19 cellular contexts compared by ENCODE assay signal in genomic region chr9:129283290-129283691, GRCh38.
DNase-seq lines count a peak whose midpoint lies in the region; ATAC-seq, FAIRE-seq and TF ChIP-seq lines count a peak whose summit lies in the region.
"Had no signal": no experiment of that assay in that cellular context is flagged by ENCODE, and none has a peak within 500 bp of the region (broad histone marks: within the 10 kb centered on the region; RNA-seq: fewer than 3 reads in every experiment).

No MANE protein-coding gene starts in this region.

- no peaks in the 10 kb centered on the region for H3K27me3 Mint-ChIP-seq in activated CD8-positive, alpha-beta memory T cell treated with anti-CD3 and anti-CD28 coated beads, Interleukin-2, amount 10 ng/mL, durations not matched to agents 7 days and 5 days

- no peaks in the 10 kb centered on the region for H3K27me3 ChIP-seq in dorsolateral prefrontal cortex
- no peaks in the 10 kb centered on the region for H3K27me3 ChIP-seq in mononuclear cell (ENCODE audit: insufficient read depth, low read length)
- no peaks in the 10 kb centered on the region for H3K27me3 ChIP-seq in tibial artery

- intact Hi-C loops in dorsolateral prefrontal cortex (cut with DNase I) (no loop called here), tibial artery (cut with DNase I; ENCODE audit: low total_unique reads) (no loop called here)

- no peaks in the 10 kb centered on the region for H3K9me3 Mint-ChIP-seq in activated CD8-positive, alpha-beta memory T cell treated with anti-CD3 and anti-CD28 coated beads, Interleukin-2, amount 10 ng/mL, durations not matched to agents 7 days and 5 days (ENCODE audit: low read depth)
- H3K9me3 Mint-ChIP-seq: CD8-positive, alpha-beta T cell; endodermal cell; H9; T-helper 2 cell treated with Interferon-gamma antibody and Interleukin-4, amounts not matched to agents 5 μg/mL and 100 μg/mL, for 36 hours had no signal

- H3K4me3 ChIP-seq in dorsolateral prefrontal cortex (peak overlapping the region in 38 of 59 donors; percentile 10 to 56 (median 36)), mononuclear cell (ENCODE audit: low read length) (peak overlapping the region; percentile 44), tibial artery (peak overlapping the region in 1 of 2 donors; percentile 32)

- no peaks in the 10 kb centered on the region for H3K36me3 ChIP-seq in tibial artery

- TF ChIP-seq CTCF in dorsolateral prefrontal cortex (IDR thresholded peaks at IDR 0.05 in 54 of 56, conservative IDR thresholded peaks at IDR 0.05 in 2 of 56; ENCODE audit: low read depth in 1 of 56, partially characterized antibody in 56 of 56): no peak
- TF ChIP-seq CTCF in tibial artery (IDR thresholded peaks at IDR 0.05): no peak
- no peak for TF ChIP-seq CTCF in D721Med (IDR thresholded peaks at IDR 0.05; ENCODE audit: insufficient read depth, missing control alignments)

- H3K9me3 ChIP-seq in mononuclear cell (ENCODE audit: low read depth, low read length) (no peaks in the 10 kb centered on the region), tibial artery (no peaks in the 10 kb centered on the region)

- H3K4me1 ChIP-seq in mononuclear cell (ENCODE audit: insufficient read depth, low read length): peaks cover 11% of the 10 kb centered on the region
- no peaks in the 10 kb centered on the region for H3K4me1 ChIP-seq in tibial artery

- no peak overlapping the region for H3K4me3 Mint-ChIP-seq in activated CD8-positive, alpha-beta memory T cell treated with anti-CD3 and anti-CD28 coated beads, Interleukin-2, amount 10 ng/mL, durations not matched to agents 7 days and 5 days
- H3K4me3 Mint-ChIP-seq: brain; CD8-positive, alpha-beta T cell; endodermal cell; T-helper 2 cell treated with Interferon-gamma antibody and Interleukin-4, amounts not matched to agents 5 μg/mL and 100 μg/mL, for 36 hours had no signal

- DNase-seq in activated CD8-positive, alpha-beta memory T cell treated with anti-CD3 and anti-CD28 coated beads, Interleukin-2, amount 10 ng/mL, durations not matched to agents 7 days and 5 days: peak; percentile 11
- DNase-seq in activated CD8-positive, alpha-beta memory T cell treated with anti-CD3 and anti-CD28 coated beads, Interleukin-2, amount 50 U/mL, for 4 hours: no peak
- peak in 4 of 10 donors; percentile 11 to 40 (median 24) for DNase-seq in dorsolateral prefrontal cortex
- DNase-seq in tibial artery: peak; percentile 31 to 65
- no peak for DNase-seq in RKO (ENCODE audit: low spot score)
- no peak for DNase-seq in D721Med (ENCODE audit: insufficient read length, low spot score)
- DNase-seq: activated CD4-positive, alpha-beta T cell treated with anti-CD3 and anti-CD28 coated beads, Interleukin-2, amount 50 U/mL, for 1 hour; activated gamma-delta T cell treated with Interleukin-2 at 50 U/mL for 16 hours; CD8-positive, alpha-beta T cell; EL; NCI-H1105 treated with DMSO at 0.1 percent for 48 hours; stimulated activated naive CD8-positive, alpha-beta T cell treated with anti-CD3 and anti-CD28 coated beads, Interleukin-15, Interleukin-2, amounts not matched to agents 100 U/mL and 50 U/mL, for 24 hours had no signal

- no peak for ATAC-seq in activated CD8-positive, alpha-beta memory T cell treated with anti-CD3 and anti-CD28 coated beads, Interleukin-2, amount 10 ng/mL, durations not matched to agents 7 days and 5 days
- ATAC-seq in GM18909 (IDR thresholded peaks at IDR 0.05; ENCODE audit: poor library complexity, unreplicated experiment): no peak
- ATAC-seq: CD8-positive, alpha-beta T cell; stimulated activated naive CD8-positive, alpha-beta T cell treated with anti-CD3 and anti-CD28 coated beads, Interleukin-15, Interleukin-2, amounts not matched to agents 100 U/mL and 50 U/mL, for 24 hours had no signal

- peak overlapping the region in 9 of 59 donors; percentile 9 to 62 (median 25) for H3K27ac ChIP-seq in dorsolateral prefrontal cortex
- H3K27ac ChIP-seq in tibial artery: no peak overlapping the region

- H3K36me3 Mint-ChIP-seq in activated CD8-positive, alpha-beta memory T cell treated with anti-CD3 and anti-CD28 coated beads, Interleukin-2, amount 10 ng/mL, durations not matched to agents 7 days and 5 days: no peaks in the 10 kb centered on the region
- H3K36me3 Mint-ChIP-seq: brain; CD8-positive, alpha-beta T cell had no signal

- CTCF ChIA-PET in activated CD8-positive, alpha-beta memory T cell treated with anti-CD3 and anti-CD28 coated beads, Interleukin-2, amount 10 ng/mL, durations not matched to agents 7 days and 5 days (lab: Charles Lee): no interaction called here

- H3K27ac Mint-ChIP-seq in activated CD8-positive, alpha-beta memory T cell treated with anti-CD3 and anti-CD28 coated beads, Interleukin-2, amount 10 ng/mL, durations not matched to agents 7 days and 5 days: no peak overlapping the region
- H3K27ac Mint-ChIP-seq: CD8-positive, alpha-beta T cell; endodermal cell; T-helper 2 cell treated with Interferon-gamma antibody and Interleukin-4, amounts not matched to agents 5 μg/mL and 100 μg/mL, for 36 hours had no signal

- no peaks in the 10 kb centered on the region for H3K4me1 Mint-ChIP-seq in activated CD8-positive, alpha-beta memory T cell treated with anti-CD3 and anti-CD28 coated beads, Interleukin-2, amount 10 ng/mL, durations not matched to agents 7 days and 5 days

- FAIRE-seq in D721Med (lab: Jason Lieb, UNC): no peak
- FAIRE-seq: A204.1 had no signal

Comparison
In these comparisons a context has a peak if more than half of its experiments do, and no peak if none do; other contexts are left out.
1. DNase-seq: peak in activated CD8-positive, alpha-beta memory T cell treated with anti-CD3 and anti-CD28 coated beads, Interleukin-2, amount 10 ng/mL, durations not matched to agents 7 days and 5 days (single experiment) and tibial artery (2 of 2); none in activated CD8-positive, alpha-beta memory T cell treated with anti-CD3 and anti-CD28 coated beads, Interleukin-2, amount 50 U/mL, for 4 hours (single experiment), RKO (single experiment) and D721Med (single experiment).